ENCODE assay signal across 20 cellular contexts in the genomic region with DNA sequence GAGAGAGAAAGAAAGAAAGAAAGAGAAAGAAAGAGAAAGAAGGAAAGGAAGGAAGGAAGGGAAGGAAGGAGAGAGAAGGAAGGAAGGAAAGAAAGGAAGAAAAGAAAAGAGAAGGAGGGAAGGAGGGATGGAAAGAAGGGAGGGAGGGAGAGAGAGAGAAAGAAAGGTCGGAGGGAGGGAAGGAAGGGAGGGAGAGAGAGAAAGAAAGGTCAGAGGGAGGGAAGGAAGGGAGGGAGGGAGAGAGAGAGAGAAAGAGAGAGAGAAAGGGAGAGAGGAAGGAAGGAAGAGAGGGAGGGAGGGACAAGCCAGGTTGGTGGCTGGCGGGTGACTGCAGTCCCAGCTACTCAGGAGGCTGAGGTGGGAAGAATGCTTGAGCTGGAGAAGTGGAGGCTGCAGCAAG.
"Had no signal": no experiment of that assay in that cellular context is flagged by ENCODE, and none has a peak within 500 bp of the region (broad histone marks: within the 10 kb centered on the region; RNA-seq: fewer than 3 reads in every experiment).

No MANE protein-coding gene starts in this region.

- H3K79me2 ChIP-seq: hepatocyte, parathyroid adenoma had no signal

- ATAC-seq: activated CD8-positive, alpha-beta memory T cell treated with anti-CD3 and anti-CD28 coated beads, Interleukin-2, amount 10 ng/mL, durations not matched to agents 7 days and 5 days; body of pancreas; foreskin keratinocyte; naive thymus-derived CD4-positive, alpha-beta T cell; stimulated activated memory B cell treated with anti-CD40 and anti-IgM and Interleukin-4, amounts not matched to agents 10 μg/mL and 1 μg/mL and 100 μg/mL, for 72 hours; upper lobe of right lung had no signal

- H3K9me3 Mint-ChIP-seq: activated B cell treated with CpG ODN at 0.5 μM for 24 hours; activated CD4-positive, alpha-beta memory T cell treated with anti-CD3 and anti-CD28 coated beads, Interleukin-2, amount 10 ng/mL, durations not matched to agents 7 days and 5 days had no signal

- H3K4me2 ChIP-seq: hepatocyte had no signal

- H3K9me3 ChIP-seq: body of pancreas, sigmoid colon, testis, upper lobe of right lung had no signal

- FAIRE-seq: colon, TTC549 had no signal

- H3K4me1 ChIP-seq: parathyroid adenoma, testis had no signal

- H2AFZ ChIP-seq: hepatocyte, parathyroid adenoma had no signal

- H3K36me3 ChIP-seq: sigmoid colon, upper lobe of right lung had no signal

- H3K27ac ChIP-seq: body of pancreas, dorsolateral prefrontal cortex, foreskin keratinocyte, hepatocyte, parathyroid adenoma, sigmoid colon, testis, upper lobe of right lung had no signal

- H3K27ac Mint-ChIP-seq: activated B cell treated with CpG ODN at 0.5 μM for 24 hours; activated CD4-positive, alpha-beta memory T cell treated with anti-CD3 and anti-CD28 coated beads, Interleukin-2, amount 10 ng/mL, durations not matched to agents 7 days and 5 days; activated CD8-positive, alpha-beta memory T cell treated with anti-CD3 and anti-CD28 coated beads, Interleukin-2, amount 10 ng/mL, durations not matched to agents 7 days and 5 days; activated naive CD8-positive, alpha-beta T cell; naive thymus-derived CD4-positive, alpha-beta T cell; stimulated activated memory B cell treated with anti-CD40 and anti-IgM and Interleukin-4, amounts not matched to agents 10 μg/mL and 1 μg/mL and 100 μg/mL, for 72 hours had no signal

- DNase-seq: activated B cell treated with CpG ODN at 0.5 μM for 24 hours; activated CD4-positive, alpha-beta memory T cell treated with anti-CD3 and anti-CD28 coated beads, Interleukin-2, amount 10 ng/mL, durations not matched to agents 7 days and 5 days; activated CD4-positive, alpha-beta T cell treated with anti-CD3 and anti-CD28 coated beads for 4 hours; activated CD8-positive, alpha-beta memory T cell treated with anti-CD3 and anti-CD28 coated beads, Interleukin-2, amount 10 ng/mL, durations not matched to agents 7 days and 5 days; body of pancreas; caudate nucleus; dorsolateral prefrontal cortex; foreskin keratinocyte; mesenchymal stem cell; naive thymus-derived CD4-positive, alpha-beta T cell; sigmoid colon; stimulated activated CD4-positive, alpha-beta T cell treated with anti-CD3 and anti-CD28 coated beads, Interleukin-4, amount 100 ng/mL, for 4 hours; testis; upper lobe of right lung had no signal

- H3K4me3 Mint-ChIP-seq: activated B cell treated with CpG ODN at 0.5 μM for 24 hours; activated CD4-positive, alpha-beta memory T cell treated with anti-CD3 and anti-CD28 coated beads, Interleukin-2, amount 10 ng/mL, durations not matched to agents 7 days and 5 days; activated CD8-positive, alpha-beta memory T cell treated with anti-CD3 and anti-CD28 coated beads, Interleukin-2, amount 10 ng/mL, durations not matched to agents 7 days and 5 days; activated naive CD8-positive, alpha-beta T cell; stimulated activated memory B cell treated with anti-CD40 and anti-IgM and Interleukin-4, amounts not matched to agents 10 μg/mL and 1 μg/mL and 100 μg/mL, for 72 hours had no signal

- H3K36me3 Mint-ChIP-seq: activated naive CD8-positive, alpha-beta T cell had no signal

- H3K4me3 ChIP-seq: body of pancreas, dorsolateral prefrontal cortex, hepatocyte, sigmoid colon, testis, upper lobe of right lung had no signal
